Comparison of ENCODE assay signal across 33 cellular contexts in genomic region chr20:11176431-11176830, GRCh38.
"Had no signal": no experiment of that assay in that cellular context is flagged by ENCODE, and none has a peak within 500 bp of the region (broad histone marks: within the 10 kb centered on the region; RNA-seq: fewer than 3 reads in every experiment).

No MANE protein-coding gene starts in this region.

- H3K36me3 ChIP-seq: MG63 had no signal

- H3K27me3 ChIP-seq: MG63 had no signal

- H3K9me3 ChIP-seq: MG63 had no signal

- DNase-seq: Karpas-422, Kasumi-1, MG63, MM.1S, MV-4-11, NCI-H1048, NCI-H1092, NCI-H1092 treated with DMSO at 0.1 percent for 48 hours, NCI-H1105, NCI-H1105 treated with DMSO at 0.1 percent for 48 hours, NCI-H1417, NCI-H1417 treated with DMSO at 0.1 percent for 48 hours, NCI-H1436, NCI-H1436 treated with DMSO at 0.1 percent for 48 hours, NCI-H146, NCI-H1694, NCI-H1694 treated with DMSO at 0.1 percent for 48 hours, NCI-H187, NCI-H187 treated with DMSO at 0.1 percent for 48 hours, NCI-H1930, NCI-H2029, NCI-H2029 treated with DMSO at 0.1 percent for 48 hours, NCI-H2081, NCI-H2081 treated with DMSO at 0.1 percent for 48 hours, NCI-H2107, NCI-H2171, NCI-H2171 treated with DMSO at 0.1 percent for 48 hours, NCI-H2227 treated with DMSO at 0.1 percent for 48 hours, NCI-H226, NCI-H345, NCI-H510A, NCI-H510A treated with DMSO at 0.1 percent for 48 hours had no signal

- H3K9ac ChIP-seq: KMS-11 had no signal

- H3K27ac ChIP-seq: KMS-11 had no signal

- H3K4me3 ChIP-seq: MG63 had no signal

- H3K4me2 ChIP-seq: KMS-11 had no signal
